Comparison of ENCODE assay signal across 27 cellular contexts in the genomic region with DNA sequence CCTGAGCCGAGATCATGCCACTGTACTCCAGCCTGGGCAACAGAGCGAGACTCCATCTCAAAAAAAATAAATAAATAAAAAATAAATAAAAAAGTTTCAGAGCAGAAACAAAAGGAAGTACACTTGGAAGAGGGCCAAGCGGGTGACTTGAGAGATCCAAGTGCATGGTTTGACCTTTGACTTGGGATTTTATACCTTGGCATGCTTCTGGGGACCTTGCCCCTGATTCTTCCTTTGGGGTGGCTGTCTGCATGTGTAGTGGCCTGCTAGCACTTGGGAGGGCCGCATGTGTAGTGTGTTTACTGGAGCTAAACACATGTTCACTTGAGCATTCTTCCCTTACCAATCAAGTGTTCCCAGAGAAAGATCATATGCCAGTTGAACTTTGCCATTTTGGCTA.
"Had no signal": no experiment of that assay in that cellular context is flagged by ENCODE, and none has a peak within 500 bp of the region (broad histone marks: within the 10 kb centered on the region; RNA-seq: fewer than 3 reads in every experiment).

No MANE protein-coding gene starts in this region.

- H3K9me3 ChIP-seq: adrenal gland, body of pancreas, esophagus squamous epithelium had no signal

- FAIRE-seq: colon, endometrium, endothelial cell of umbilical vein, frontal cortex had no signal

- H3K27ac ChIP-seq: adrenal gland, body of pancreas, epithelial cell of prostate, esophagus squamous epithelium had no signal

- H3K27me3 ChIP-seq: adrenal gland, body of pancreas, esophagus squamous epithelium had no signal

- ATAC-seq: activated CD4-positive, alpha-beta T cell treated with anti-CD3 and anti-CD28 coated beads for 36 hours; activated CD8-positive, alpha-beta memory T cell treated with anti-CD3 and anti-CD28 coated beads, Interleukin-2, amount 10 ng/mL, durations not matched to agents 7 days and 5 days; activated CD8-positive, alpha-beta T cell treated with anti-CD3 and anti-CD28 coated beads, Interleukin-2, amount 10 ng/mL, durations not matched to agents 7 days and 5 days; activated naive CD8-positive, alpha-beta T cell treated with anti-CD3 and anti-CD28 coated beads, Interleukin-2, amount 50 U/mL, for 24 hours; body of pancreas had no signal

- H3K4me3 ChIP-seq: adrenal gland, body of pancreas, esophagus squamous epithelium had no signal

- H3K4me1 ChIP-seq: adrenal gland had no signal

- H3K36me3 ChIP-seq: adrenal gland, esophagus squamous epithelium had no signal

- DNase-seq: activated CD4-positive, alpha-beta memory T cell treated with anti-CD3 and anti-CD28 coated beads for 36 hours; activated CD4-positive, alpha-beta T cell treated with anti-CD3 and anti-CD28 coated beads for 36 hours; activated CD4-positive, alpha-beta T cell treated with anti-CD3 and anti-CD28 coated beads, Interleukin-2, amount 10 ng/mL, durations not matched to agents 24 days and 14 days; activated CD4-positive, CD25-positive, alpha-beta regulatory T cell; activated CD4-positive, CD25-positive, alpha-beta regulatory T cell treated with anti-CD3 and anti-CD28 coated beads, Interleukin-2, amount 50 U/mL, for 72 hours; activated CD8-positive, alpha-beta memory T cell treated with anti-CD3 and anti-CD28 coated beads, Interleukin-2, amount 10 ng/mL, durations not matched to agents 7 days and 5 days; activated CD8-positive, alpha-beta memory T cell treated with anti-CD3 and anti-CD28 coated beads, Interleukin-2, amount 50 U/mL, for 4 hours; activated CD8-positive, alpha-beta T cell treated with anti-CD3 and anti-CD28 coated beads, Interleukin-2, amount 10 ng/mL, durations not matched to agents 7 days and 5 days; activated effector memory CD4-positive, alpha-beta T cell treated with anti-CD3 and anti-CD28 coated beads, Interleukin-2, amount 50 U/mL, for 16 hours; activated naive CD4-positive, alpha-beta T cell treated with anti-CD3 and anti-CD28 coated beads for 36 hours; activated naive CD8-positive, alpha-beta T cell treated with anti-CD3 and anti-CD28 coated beads for 36 hours; activated naive CD8-positive, alpha-beta T cell treated with anti-CD3 and anti-CD28 coated beads, Interleukin-2, amount 50 U/mL, for 24 hours; activated T-cell treated with anti-CD3 and anti-CD28 coated beads, Interleukin-2, amount 50 U/mL, for 1 hour; activated T-cell treated with anti-CD3 and anti-CD28 coated beads, Interleukin-2, amount 50 U/mL, for 48 hours; amygdala; aorta; caudate nucleus; effector CD8-positive, alpha-beta T cell; esophagus squamous epithelium; T-helper 2 cell had no signal
